ENCODE assay signal across 1 cellular context in the genomic region with DNA sequence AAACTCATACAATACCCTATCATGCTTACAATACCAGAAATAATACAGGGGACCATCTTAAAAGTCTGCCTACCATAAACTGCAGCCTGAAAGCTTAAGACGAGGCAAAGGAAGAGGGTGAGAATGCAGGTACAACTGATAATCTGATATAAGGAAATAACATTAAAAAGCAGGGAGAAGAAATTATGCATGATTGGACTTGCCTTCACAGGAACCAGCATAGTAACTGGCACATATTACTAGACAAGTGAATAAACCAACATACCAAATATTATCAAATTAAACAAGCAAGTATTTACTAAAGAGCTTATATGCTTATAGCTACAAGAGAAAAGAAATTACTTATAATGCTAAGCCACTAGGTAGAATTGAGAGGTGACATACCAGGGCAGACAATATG.
TF ChIP-seq lines count a peak whose summit lies in the region.

No MANE protein-coding gene starts in this region.

TF ChIP-seq in IMR-90, 13 proteins besides CTCF, POLR2A, EP300 and RAD21:
- TF ChIP-seq MAZ (IDR thresholded peaks at IDR 0.05; ENCODE audit: borderline replicate concordance, low read depth, low read length): no peak
- no peak for TF ChIP-seq NFE2L2 (IDR thresholded peaks at IDR 0.05; ENCODE audit: low read depth, low read length)
- TF ChIP-seq MAFK (IDR thresholded peaks at IDR 0.05; ENCODE audit: low read depth, low read length): no peak
